ENCODE assay signal across 8 cellular contexts in the genomic region with DNA sequence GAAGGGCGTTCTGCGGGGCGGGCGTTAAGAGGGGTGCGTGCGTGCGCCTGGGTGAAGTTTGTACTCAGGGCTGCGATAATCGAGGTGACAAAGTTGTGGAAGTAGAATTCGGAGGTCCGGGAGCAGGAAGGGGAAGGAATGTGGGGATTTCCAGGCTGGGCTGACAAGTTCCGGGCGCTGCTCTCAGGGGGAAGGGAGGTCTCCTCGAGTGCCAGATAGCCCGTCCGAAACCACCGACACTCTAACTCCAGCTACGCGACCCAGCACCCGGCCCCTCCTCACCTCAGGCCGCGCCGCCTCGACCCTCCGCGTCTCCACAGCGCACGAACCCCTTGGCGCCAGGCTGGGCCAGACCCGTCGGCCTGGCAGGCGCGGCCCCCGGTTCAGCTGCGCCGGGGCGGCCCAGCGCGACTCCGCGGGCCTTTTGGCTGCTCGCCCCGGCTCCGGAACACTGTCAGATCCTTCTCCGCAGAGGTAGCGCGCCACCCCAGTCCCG. TPM values are rescaled to one million over a fixed set of nuclear protein-coding genes. Genes with fewer than 3 reads are reported as not detected.
A peak's percentile ranks its signal among the peaks of the same experiment; 100 is the strongest.
DNase-seq lines count a peak whose midpoint lies in the region; ATAC-seq and TF ChIP-seq lines count a peak whose summit lies in the region.

A gene (minus strand): TSS at position 462 of the 496 bp plus-strand sequence. CDS start 18,685 bp downstream, outside the sequence.

- TF ChIP-seq RAD21 in liver (IDR thresholded peaks at IDR 0.05) = no peak

- H3K27me3 Mint-ChIP-seq in CD4-positive, alpha-beta T cell = no peaks in the 10 kb centered on the region
- no peaks in the 10 kb centered on the region for H3K27me3 Mint-ChIP-seq in T-cell

- peak within 1 kb of the TSS; percentile 97 for H3K4me3 Mint-ChIP-seq in CD4-positive, alpha-beta T cell
- peak within 1 kb of the TSS; percentile 93 to 99 (median 95) for H3K4me3 Mint-ChIP-seq in T-cell

- peak within 1 kb of the TSS; percentile 99 for H3K27ac ChIP-seq in CD4-positive, alpha-beta T cell (ENCODE audit: low read depth, low read length)
- H3K27ac ChIP-seq in liver (ENCODE audit: low read depth in 1 of 2, low read length in 2 of 2) (peak within 1 kb of the TSS; percentile 98 to 99), stomach smooth muscle (ENCODE audit: low read length) (peak within 1 kb of the TSS; percentile 97)

- peak within 1 kb of the TSS; percentile 72 to 99 for H3K9ac ChIP-seq in liver (ENCODE audit: low read depth in 1 of 2, low read length in 2 of 2)
- peak within 1 kb of the TSS; percentile 97 to 99 for H3K9ac ChIP-seq in stomach smooth muscle (ENCODE audit: low read length in 2 of 2)

- H3K9me3 Mint-ChIP-seq in CD4-positive, alpha-beta T cell = no peaks in the 10 kb centered on the region
- no peaks in the 10 kb centered on the region for H3K9me3 Mint-ChIP-seq in T-cell

- CTCF ChIA-PET in CD4-positive, alpha-beta T cell (lab: Charles Lee) = interaction anchor here (0.7 to 2.1 kb wide), 5 partner anchors 8 to 153 kb away, joined by 3 to 6 read pairs (median 3); no protein-coding TSS in a partner anchor
- CTCF ChIA-PET in T-cell (lab: Charles Lee) = interaction anchor here in 1 of 2 donors (0.9 kb wide), 1 partner anchor 12 kb away, joined by 3 read pairs; no protein-coding TSS in a partner anchor

- H3K4me3 ChIP-seq in liver (ENCODE audit: low read depth in 1 of 3, low read length in 3 of 3) (peak within 1 kb of the TSS; percentile 75 to 91 (median 76)), stomach smooth muscle (ENCODE audit: low read length in 2 of 2) (peak within 1 kb of the TSS; percentile 89 to 95)

- H3K4me1 ChIP-seq in liver (ENCODE audit: control insufficient read depth in 4 of 4, insufficient read depth in 4 of 4, low read length in 3 of 4) = peaks cover 3 to 36% (median 5%) of the 10 kb centered on the region in 4 donors
- no peaks in the 10 kb centered on the region for H3K4me1 ChIP-seq in stomach smooth muscle (ENCODE audit: control insufficient read depth, insufficient read depth, low read length)

- peaks cover 62% of the 10 kb centered on the region for H3K4me1 Mint-ChIP-seq in CD4-positive, alpha-beta T cell (ENCODE audit: low read depth)
- H3K4me1 Mint-ChIP-seq in T-cell = peaks cover 55 to 63% (median 59%) of the 10 kb centered on the region in 3 donors

- POLR2A ChIA-PET in CD4-positive, alpha-beta T cell (lab: Charles Lee) = interaction anchor here (0.6 to 8.7 kb wide), 47 partner anchors 8 to 1179 kb away, joined by 3 to 114 read pairs (median 7); a partner anchor contains a TSS
- POLR2A ChIA-PET in T-cell (lab: Charles Lee) = interaction anchor here (0.6 to 1.9 kb wide), 6 partner anchors 18 to 1196 kb away, joined by 3 to 9 read pairs (median 8); no protein-coding TSS in a partner anchor

- peak within 1 kb of the TSS; percentile 94 for H3K27ac Mint-ChIP-seq in CD4-positive, alpha-beta T cell
- H3K27ac Mint-ChIP-seq in T-cell = peak within 1 kb of the TSS; percentile 97 to 100

- H3K36me3 ChIP-seq in liver (ENCODE audit: control insufficient read depth in 4 of 4, insufficient read depth in 3 of 4, low read depth in 1 of 4, low read length in 3 of 4) (peaks cover 0 to 2% (median 0%) of the 10 kb centered on the region in 4 donors), stomach smooth muscle (ENCODE audit: control insufficient read depth in 2 of 2, insufficient read depth in 2 of 2, low read length in 2 of 2) (no peaks in the 10 kb centered on the region)

- DNase-seq in CD4-positive, alpha-beta T cell = peak in 8 of 10 experiments; percentile 24 to 56 (median 38)
- peak in 30 of 34 experiments; percentile 19 to 57 (median 37) for DNase-seq in T-cell
- peak; percentile 88 for DNase-seq in dermis blood vessel endothelial cell
- DNase-seq in NCI-H1694 treated with DMSO at 0.1 percent for 48 hours (lab: John Stamatoyannopoulos, UW) = no peak

- no peak for TF ChIP-seq CTCF in CD4-positive, alpha-beta T cell (IDR thresholded peaks at IDR 0.05)
- TF ChIP-seq CTCF in liver (IDR thresholded peaks at IDR 0.05; ENCODE audit: low read depth, low read length, missing input control) = no peak

- no peaks in the 10 kb centered on the region for H3K9me3 ChIP-seq in CD4-positive, alpha-beta T cell (ENCODE audit: control insufficient read depth, low read length)
- H3K9me3 ChIP-seq in liver (ENCODE audit: control insufficient read depth in 4 of 4, low read length in 3 of 4) = no peaks in the 10 kb centered on the region
- H3K9me3 ChIP-seq in stomach smooth muscle (ENCODE audit: control insufficient read depth in 2 of 2, low read length in 2 of 2) = no peaks in the 10 kb centered on the region

- ATAC-seq in CD4-positive, alpha-beta T cell (ENCODE audit: poor library complexity) = peak; percentile 19
- ATAC-seq in GM19025 (IDR thresholded peaks at IDR 0.05; ENCODE audit: low read depth, unreplicated experiment) = peak; percentile 35
- ATAC-seq in HG03175 (IDR thresholded peaks at IDR 0.05; ENCODE audit: unreplicated experiment) = peak; percentile 40
- ATAC-seq in T-cell (replicated peaks in 1 of 4) = peak; percentile 34 to 41 (median 38)

- H3K36me3 Mint-ChIP-seq in CD4-positive, alpha-beta T cell (ENCODE audit: low read depth) = peaks cover 60% of the 10 kb centered on the region
- H3K36me3 Mint-ChIP-seq in T-cell = peaks cover 11% of the 10 kb centered on the region

- no peaks in the 10 kb centered on the region for H3K27me3 ChIP-seq in CD4-positive, alpha-beta T cell (ENCODE audit: control insufficient read depth, insufficient read depth, low read length)
- H3K27me3 ChIP-seq in liver (ENCODE audit: control insufficient read depth in 4 of 4, insufficient read depth in 4 of 4, low read length in 3 of 4) (no peaks in the 10 kb centered on the region), stomach smooth muscle (ENCODE audit: control insufficient read depth in 1 of 2, insufficient read depth in 2 of 2, low read length in 2 of 2) (no peaks in the 10 kb centered on the region)

- WGBS in liver = under 1% methylated on average over 48 of the region's 48 CpGs

- intact Hi-C loops in CD4-positive, alpha-beta T cell (cut with DNase I, micrococcal nuclease) = loop anchor here (1.0 to 10.0 kb wide), 7 partner anchors 16 to 1180 kb away; a partner anchor contains a TSS

TF ChIP-seq in liver, 16 proteins besides CTCF, POLR2A, EP300 and RAD21:
- no peak for TF ChIP-seq NR2F2 (IDR thresholded peaks at IDR 0.05)
- TF ChIP-seq HNF4A (conservative IDR thresholded peaks at IDR 0.05) = no peak
- no peak for TF ChIP-seq SP1 (IDR thresholded peaks at IDR 0.05)
- TF ChIP-seq FOXA1 (IDR thresholded peaks at IDR 0.05) = no peak
- TF ChIP-seq, protein P1, sequence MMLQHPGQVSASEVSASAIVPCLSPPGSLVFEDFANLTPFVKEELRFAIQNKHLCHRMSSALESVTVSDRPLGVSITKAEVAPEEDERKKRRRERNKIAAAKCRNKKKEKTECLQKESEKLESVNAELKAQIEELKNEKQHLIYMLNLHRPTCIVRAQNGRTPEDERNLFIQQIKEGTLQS (IDR thresholded peaks at IDR 0.05) = no peak
- TF ChIP-seq FOXA2 (IDR thresholded peaks at IDR 0.05) = no peak

RNA-seq across cellular contexts. Expression of the gene that starts here (rescaled TPM):
- 100 to 1,000 TPM; 377 to 404 TPM for total RNA-seq in CD4-positive, alpha-beta T cell
- total RNA-seq in T-cell = 100 to 1,000 TPM; 113 to 330 (median 129) TPM
- 749 and 1,244 TPM in 2 replicates for total RNA-seq in dermis blood vessel endothelial cell
- total RNA-seq in liver = 100 to 1,000 TPM; 135 to 438 TPM
- polyA plus RNA-seq in liver = 10 to 100 TPM; 51.3 to 82.4 TPM
